ENCODE assay signal across 9 cellular contexts in genomic region chr9:111622626-111623025, GRCh38. TPM values are rescaled to one million over a fixed set of nuclear protein-coding genes. Genes with fewer than 3 reads are reported as not detected.
DNase-seq lines count a peak whose midpoint lies in the region; ATAC-seq and TF ChIP-seq lines count a peak whose summit lies in the region.
"Had no signal": no experiment of that assay in that cellular context is flagged by ENCODE, and none has a peak within 500 bp of the region (broad histone marks: within the 10 kb centered on the region; RNA-seq: fewer than 3 reads in every experiment).

No MANE protein-coding gene starts in this region.

- H3K4me3 Mint-ChIP-seq in endodermal cell = no peak overlapping the region
- H3K4me3 Mint-ChIP-seq in naive thymus-derived CD4-positive, alpha-beta T cell = no peak overlapping the region
- H3K4me3 Mint-ChIP-seq: activated T-helper 17 cell treated with anti-CD3 and anti-CD28 coated beads, Interleukin-2, amount 50 U/mL, for 72 hours had no signal

- no peaks in the 10 kb centered on the region for H3K4me1 ChIP-seq in endodermal cell (ENCODE audit: control insufficient read depth, insufficient read depth, low read length)
- no peaks in the 10 kb centered on the region for H3K4me1 ChIP-seq in naive thymus-derived CD4-positive, alpha-beta T cell (ENCODE audit: control insufficient read depth in 2 of 2, insufficient read depth in 2 of 2, low read length in 2 of 2)

- peak overlapping the region; percentile 87 for H3K27ac Mint-ChIP-seq in endodermal cell
- H3K27ac Mint-ChIP-seq in naive thymus-derived CD4-positive, alpha-beta T cell = no peak overlapping the region
- H3K27ac Mint-ChIP-seq: activated T-helper 17 cell treated with anti-CD3 and anti-CD28 coated beads, Interleukin-2, amount 50 U/mL, for 72 hours had no signal

- peaks cover 22% of the 10 kb centered on the region for H3K9me3 Mint-ChIP-seq in endodermal cell
- H3K9me3 Mint-ChIP-seq in naive thymus-derived CD4-positive, alpha-beta T cell = no peaks in the 10 kb centered on the region
- H3K9me3 Mint-ChIP-seq: activated T-helper 17 cell treated with anti-CD3 and anti-CD28 coated beads, Interleukin-2, amount 50 U/mL, for 72 hours had no signal

- no peak overlapping the region for H3K9ac ChIP-seq in endodermal cell (ENCODE audit: extremely low read depth, low read length, poor library complexity, severe bottlenecking)

- H3K27me3 ChIP-seq in BJ (ENCODE audit: control insufficient read depth, insufficient read depth, low read length) (no peaks in the 10 kb centered on the region), MG63 (no peaks in the 10 kb centered on the region), endodermal cell (ENCODE audit: control insufficient read depth, insufficient read depth, low read length, poor library complexity, severe bottlenecking) (no peaks in the 10 kb centered on the region)
- H3K27me3 ChIP-seq in naive thymus-derived CD4-positive, alpha-beta T cell (ENCODE audit: control insufficient read depth in 2 of 2, insufficient read depth in 2 of 2, low read length in 2 of 2) = no peaks in the 10 kb centered on the region

- H3K4me3 ChIP-seq in BJ (ENCODE audit: low read depth, low read length) (no peak overlapping the region), MG63 (no peak overlapping the region), endodermal cell (ENCODE audit: low read length) (no peak overlapping the region)
- H3K4me3 ChIP-seq in naive thymus-derived CD4-positive, alpha-beta T cell (ENCODE audit: low read length) = no peak overlapping the region

- no peak for TF ChIP-seq CTCF in BJ (IDR thresholded peaks at IDR 0.05; ENCODE audit: insufficient read depth, low read depth, low read length)
- no peak for TF ChIP-seq CTCF in endodermal cell (conservative IDR thresholded peaks at IDR 0.05)

- H3K27ac ChIP-seq in endodermal cell (ENCODE audit: low read depth, low read length) = no peak overlapping the region
- H3K27ac ChIP-seq in naive thymus-derived CD4-positive, alpha-beta T cell (ENCODE audit: low read depth, low read length) = no peak overlapping the region

- H3K4me1 Mint-ChIP-seq in endodermal cell = peaks cover 9% of the 10 kb centered on the region
- no peaks in the 10 kb centered on the region for H3K4me1 Mint-ChIP-seq in naive thymus-derived CD4-positive, alpha-beta T cell
- H3K4me1 Mint-ChIP-seq: activated T-helper 17 cell treated with anti-CD3 and anti-CD28 coated beads, Interleukin-2, amount 50 U/mL, for 72 hours had no signal

- 91 to 100% methylated on average over 2 to 3 of the region's 3 CpGs for WGBS in endodermal cell (ENCODE audit: insufficient coverage in 1 of 2, insufficient read length in 1 of 2), 2 experiments

- no peaks in the 10 kb centered on the region for H3K9me3 ChIP-seq in MG63
- no peaks in the 10 kb centered on the region for H3K9me3 ChIP-seq in endodermal cell (ENCODE audit: control insufficient read depth, low read length)
- no peaks in the 10 kb centered on the region for H3K9me3 ChIP-seq in naive thymus-derived CD4-positive, alpha-beta T cell (ENCODE audit: control insufficient read depth in 2 of 3, low read length in 3 of 3)

- H3K36me3 ChIP-seq in BJ (ENCODE audit: control insufficient read depth, insufficient read depth, low read length) (no peaks in the 10 kb centered on the region), MG63 (no peaks in the 10 kb centered on the region), endodermal cell (ENCODE audit: control insufficient read depth, insufficient read depth, low read length) (no peaks in the 10 kb centered on the region)
- H3K36me3 ChIP-seq in naive thymus-derived CD4-positive, alpha-beta T cell (ENCODE audit: control insufficient read depth in 2 of 3, insufficient read depth in 3 of 3, low read length in 3 of 3) = no peaks in the 10 kb centered on the region

- intact Hi-C loops in naive thymus-derived CD4-positive, alpha-beta T cell (cut with micrococcal nuclease) = loop anchor here (1.0 to 2.0 kb wide), 2 partner anchors 24 kb away; partner anchors contain the start of gene PTGR1 (in 1 of the 2)

- CTCF ChIA-PET in BJ (lab: Yijun Ruan, JAX) = interaction anchor here (1.9 kb wide), 1 partner anchor 24 kb away, joined by 18 read pairs; the partner anchor contains the start of gene PTGR1
- CTCF ChIA-PET in naive thymus-derived CD4-positive, alpha-beta T cell (lab: Charles Lee) = no interaction called here

- POLR2A ChIA-PET in BJ (lab: Charles Lee) = no interaction called here
- POLR2A ChIA-PET in naive thymus-derived CD4-positive, alpha-beta T cell (lab: Charles Lee) = no interaction called here

- DNase-seq in BJ (ENCODE audit: low read depth) (peak; percentile 50), MG63 (peak; percentile 68), endodermal cell (no peak), DMS153 (lab: John Stamatoyannopoulos, UW) (no peak), SHP77 (lab: John Stamatoyannopoulos, UW) (no peak), NAMALWA (ENCODE audit: low spot score) (no peak), Kasumi-1 (lab: John Stamatoyannopoulos, UW) (no peak)
- DNase-seq in naive thymus-derived CD4-positive, alpha-beta T cell = no peak

- peak; percentile 48 for ATAC-seq in naive thymus-derived CD4-positive, alpha-beta T cell

- H3K27me3 Mint-ChIP-seq in endodermal cell (ENCODE audit: insufficient read depth) = no peaks in the 10 kb centered on the region
- H3K27me3 Mint-ChIP-seq in naive thymus-derived CD4-positive, alpha-beta T cell = peaks cover 3 to 24% (median 5%) of the 10 kb centered on the region in 5 donors

- H3K36me3 Mint-ChIP-seq in endodermal cell (ENCODE audit: low read depth) = no peaks in the 10 kb centered on the region
- H3K36me3 Mint-ChIP-seq in naive thymus-derived CD4-positive, alpha-beta T cell = no peaks in the 10 kb centered on the region

RNA-seq across cellular contexts. Expression of gene DNAJC25, which starts 8.5 kb away (rescaled TPM):
- 4.9 and 6.9 TPM in 2 replicates for polyA plus RNA-seq in BJ (2011; rRNA removed)
- 1.2 and 1.3 TPM in 2 replicates for polyA minus RNA-seq in BJ (2011; rRNA and poly(A)+ RNA removed)
- total RNA-seq in MG63 (2014; rRNA removed; shearing (Covaris generic); ENCODE audit: low replicate concordance) = 5.7 and 9.1 TPM in 2 replicates
- total RNA-seq in endodermal cell = 1 to 10 TPM; 6.3 to 7.4 TPM
- polyA plus RNA-seq in endodermal cell (2013, experiment 1 of 2) = 9.3 TPM
- 10.1 TPM for polyA plus RNA-seq in endodermal cell (2013, experiment 2 of 2)
- total RNA-seq in naive thymus-derived CD4-positive, alpha-beta T cell = 1 to 10 TPM; 4.0 to 6.0 (median 5.2) TPM
- 1 to 10 TPM; 1.7 to 1.9 TPM for polyA plus RNA-seq in naive thymus-derived CD4-positive, alpha-beta T cell

RNA-seq across cellular contexts. Expression of gene PTGR1, which starts 23.2 kb away (rescaled TPM):
- 49.3 and 74.9 TPM in 2 replicates for polyA plus RNA-seq in BJ (2011; rRNA removed)
- 22.9 and 34.1 TPM in 2 replicates for polyA minus RNA-seq in BJ (2011; rRNA and poly(A)+ RNA removed)
- total RNA-seq in MG63 (2014; rRNA removed; shearing (Covaris generic); ENCODE audit: low replicate concordance) = 50.7 and 66.2 TPM in 2 replicates
- total RNA-seq in endodermal cell = 100 to 1,000 TPM; 204 to 442 TPM
- 95.5 TPM for polyA plus RNA-seq in endodermal cell (2013, experiment 1 of 2)
- polyA plus RNA-seq in endodermal cell (2013, experiment 2 of 2) = 87.1 TPM
- total RNA-seq in naive thymus-derived CD4-positive, alpha-beta T cell = under 1 TPM in 2 of 5 experiments, not detected in 3; 0.64 to 0.92 TPM
- under 1 TPM; 0.21 to 0.37 TPM for polyA plus RNA-seq in naive thymus-derived CD4-positive, alpha-beta T cell

RNA-seq across cellular contexts. Expression of gene GNG10, which starts 38.8 kb away (rescaled TPM):
- 48.4 and 68.0 TPM in 2 replicates for polyA plus RNA-seq in BJ (2011; rRNA removed)
- polyA minus RNA-seq in BJ (2011; rRNA and poly(A)+ RNA removed) = 6.9 and 9.9 TPM in 2 replicates
- 129 and 149 TPM in 2 replicates for total RNA-seq in MG63 (2014; rRNA removed; shearing (Covaris generic); ENCODE audit: low replicate concordance)
- 10 to 100 TPM; 27.7 to 39.7 TPM for total RNA-seq in endodermal cell
- polyA plus RNA-seq in endodermal cell (2013, experiment 1 of 2) = 41.3 TPM
- polyA plus RNA-seq in endodermal cell (2013, experiment 2 of 2) = 42.2 TPM
- 10 to 100 TPM in 4 of 5 experiments, 1 to 10 TPM in 1; 5.3 to 26.1 (median 12.2) TPM for total RNA-seq in naive thymus-derived CD4-positive, alpha-beta T cell
- 10 to 100 TPM; 15.5 to 26.8 TPM for polyA plus RNA-seq in naive thymus-derived CD4-positive, alpha-beta T cell

Comparison
In these comparisons a context has a peak if more than half of its experiments do, and no peak if none do; other contexts are left out.
1. DNase-seq: peak in BJ (single experiment) and MG63 (single experiment); none in endodermal cell (single experiment), naive thymus-derived CD4-positive, alpha-beta T cell (0 of 9), DMS153 (single experiment), SHP77 (0 of 2), NAMALWA (single experiment) and Kasumi-1 (0 of 2).
2. RNA of gene PTGR1, which starts 23.2 kb away (total RNA-seq): 204 to 442 TPM in endodermal cell and 50.7 to 66.2 TPM in MG63; 0.64 to 0.92 TPM in naive thymus-derived CD4-positive, alpha-beta T cell; every median in the first group is over 10 times any median in the second.